In the genomic region with DNA sequence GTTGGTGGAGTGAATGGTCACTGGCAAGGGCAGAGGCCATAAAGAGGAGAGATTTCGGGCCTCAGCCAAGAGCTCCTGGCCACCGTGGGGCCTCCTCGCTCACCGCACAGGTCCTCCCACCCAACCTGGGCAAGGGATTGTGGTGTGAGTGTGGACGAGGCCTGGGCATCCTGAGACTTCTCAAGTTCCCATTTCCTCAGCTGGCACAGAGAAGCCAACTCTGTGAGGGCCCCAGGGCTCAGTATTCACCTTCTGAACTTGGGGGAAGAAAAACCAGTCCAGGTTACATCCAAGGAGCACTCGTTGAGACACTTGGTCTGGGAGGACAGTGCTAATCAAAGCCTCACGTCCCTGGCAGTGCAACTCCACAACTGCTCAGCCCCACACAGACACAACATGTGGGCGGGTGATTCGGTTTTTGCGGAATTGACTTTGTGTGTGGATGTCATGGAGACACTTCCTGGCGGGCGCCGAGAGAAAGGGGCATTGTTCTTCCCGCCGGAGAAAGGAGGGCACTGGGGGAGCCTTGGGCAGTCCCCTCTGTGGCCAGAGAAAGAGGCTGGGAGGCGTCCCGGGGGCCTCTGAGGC, we compare ENCODE assay signal across 13 cellular contexts. TPM values are rescaled to one million over a fixed set of nuclear protein-coding genes. Genes with fewer than 3 reads are reported as not detected.
A peak's percentile ranks its signal among the peaks of the same experiment; 100 is the strongest.
DNase-seq lines count a peak whose midpoint lies in the region; ATAC-seq and TF ChIP-seq lines count a peak whose summit lies in the region.
"Had no signal": no experiment of that assay in that cellular context is flagged by ENCODE, and none has a peak within 500 bp of the region (broad histone marks: within the 10 kb centered on the region; RNA-seq: fewer than 3 reads in every experiment).

No MANE protein-coding gene starts in this region.

- H3K36me3 ChIP-seq in muscle layer of duodenum (ENCODE audit: control insufficient read depth in 1 of 2, insufficient read depth in 2 of 2, low read length in 2 of 2), result no peaks in the 10 kb centered on the region
- H3K36me3 ChIP-seq: BE2C had no signal

- intact Hi-C loops in left colon (cut with DNase I, micrococcal nuclease), result no loop called here

- H3K4me1 ChIP-seq in muscle layer of duodenum (ENCODE audit: control insufficient read depth in 1 of 2, insufficient read depth in 2 of 2, low read length in 2 of 2), result peaks cover 0 to 38% of the 10 kb centered on the region in 2 donors

- peak overlapping the region; percentile 39 for H3K27ac ChIP-seq in muscle layer of duodenum (ENCODE audit: low read length)

- DNase-seq in AG09309 (ENCODE audit: low read depth) (no peak), HT-29 (ENCODE audit: low spot score) (peak; percentile 60), epidermal melanocyte (ENCODE audit: insufficient read length, low spot score) (peak; percentile 75), NCI-H524 treated with DMSO at 0.1 percent for 48 hours (lab: John Stamatoyannopoulos, UW) (no peak), left colon (no peak), Ammon's horn (ENCODE audit: low spot score) (no peak)
- DNase-seq in stimulated activated CD4-positive, alpha-beta T cell treated with anti-CD3 and anti-CD28 coated beads, Interleukin-15, amount 100 ng/mL, for 24 hours, result no peak
- DNase-seq: activated CD4-positive, alpha-beta T cell treated with anti-CD3 and anti-CD28 coated beads, Interleukin-2, amount 50 U/mL, for 1 hour; BE2C; naive thymus-derived CD4-positive, alpha-beta T cell; NCI-H345; SW 1271 had no signal

- H3K4me3 ChIP-seq in AG09309 (ENCODE audit: control insufficient read depth, low read depth, low read length), result peak overlapping the region; percentile 7; the same call in 1 of the 2 replicates
- no peak overlapping the region for H3K4me3 ChIP-seq in muscle layer of duodenum (ENCODE audit: low read depth in 1 of 2, low read length in 2 of 2)

- no peaks in the 10 kb centered on the region for H3K27me3 ChIP-seq in muscle layer of duodenum (ENCODE audit: low read depth, low read length)
- H3K27me3 ChIP-seq: BE2C had no signal

- no peaks in the 10 kb centered on the region for H3K9me3 ChIP-seq in muscle layer of duodenum (ENCODE audit: control insufficient read depth in 1 of 2, low read length in 2 of 2)
- H3K9me3 ChIP-seq: BE2C had no signal

- no peak for ATAC-seq in left colon
- ATAC-seq: naive thymus-derived CD4-positive, alpha-beta T cell had no signal

- no peak for TF ChIP-seq CTCF in AG09309 (IDR thresholded peaks at IDR 0.05; ENCODE audit: control insufficient read depth, insufficient read depth, low read depth, low read length, missing control alignments)

RNA-seq across cellular contexts. Expression of a gene that starts 28.5 kb away (rescaled TPM):
- total RNA-seq in HT-29 (2014; rRNA removed; shearing (Covaris generic)), result 5.8 and 7.5 TPM in 2 replicates
- total RNA-seq in left colon, result 1 to 10 TPM; 1.6 TPM

Comparison
In these comparisons a context has a peak if more than half of its experiments do, and no peak if none do; other contexts are left out.
1. DNase-seq: peak in HT-29 (single experiment) and epidermal melanocyte (single experiment); none in AG09309 (single experiment), NCI-H524 treated with DMSO at 0.1 percent for 48 hours (single experiment), stimulated activated CD4-positive, alpha-beta T cell treated with anti-CD3 and anti-CD28 coated beads, Interleukin-15, amount 100 ng/mL, for 24 hours (single experiment), left colon (0 of 2) and Ammon's horn (single experiment).